ENCODE assay signal across 11 cellular contexts in the genomic region with DNA sequence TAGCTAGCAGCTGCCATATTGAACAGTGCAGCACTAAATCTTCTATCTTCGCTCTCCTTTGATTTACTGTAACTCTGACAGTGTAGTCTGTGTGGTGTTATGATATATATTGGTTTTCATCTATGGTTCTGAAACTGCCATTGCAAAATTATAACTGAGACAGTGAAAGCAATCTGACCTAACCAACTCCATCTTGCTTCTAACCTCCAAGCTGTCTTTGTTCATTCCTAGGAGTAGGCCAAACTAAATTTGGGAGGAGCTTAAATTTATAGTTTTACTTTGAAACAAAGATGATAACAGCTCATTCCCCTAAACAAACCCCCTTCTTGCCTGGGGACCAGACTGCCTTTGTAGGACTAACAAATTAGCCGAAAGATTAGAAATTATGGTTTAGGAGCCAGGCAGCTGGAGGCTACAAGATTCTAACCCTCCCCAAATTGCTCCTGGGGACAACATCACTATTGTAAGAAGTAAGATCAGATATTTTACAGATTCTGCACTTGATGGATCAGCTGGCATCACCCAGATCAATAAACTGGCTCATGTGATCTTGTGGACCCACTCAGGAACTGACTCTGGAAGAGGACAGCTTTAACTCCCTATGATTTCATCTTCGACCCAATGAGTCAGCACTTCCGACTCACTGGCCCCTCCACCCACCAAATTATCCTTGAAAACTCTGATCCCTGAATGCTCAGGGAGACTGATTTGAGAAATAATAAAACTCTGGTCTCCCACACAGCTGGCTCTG. TPM values are rescaled to one million over a fixed set of nuclear protein-coding genes. Genes with fewer than 3 reads are reported as not detected.
DNase-seq lines count a peak whose midpoint lies in the region; ATAC-seq and TF ChIP-seq lines count a peak whose summit lies in the region.
"Had no signal": no experiment of that assay in that cellular context is flagged by ENCODE, and none has a peak within 500 bp of the region (broad histone marks: within the 10 kb centered on the region; RNA-seq: fewer than 3 reads in every experiment).

No MANE protein-coding gene starts in this region.

- POLR2A ChIA-PET in RWPE1 (lab: Yijun Ruan, JAX; ENCODE audit: low non-redundant PET) = no interaction called here

- H3K9me2 ChIP-seq in GM23248 (ENCODE audit: insufficient read depth) = no peaks in the 10 kb centered on the region

- H3K36me3 ChIP-seq in GM23248 (ENCODE audit: low read depth) (no peaks in the 10 kb centered on the region), skeletal muscle tissue (ENCODE audit: control insufficient read depth in 3 of 3, insufficient read depth in 3 of 3, low read length in 3 of 3) (no peaks in the 10 kb centered on the region), WERI-Rb-1 (no peaks in the 10 kb centered on the region)
- H3K36me3 ChIP-seq: tibial artery had no signal

- peak overlapping the region; percentile 80 for H2AFZ ChIP-seq in GM23248

- in situ Hi-C loops in GM23248 (cut with MboI) = no loop called here

- ATAC-seq in GM19035 (IDR thresholded peaks at IDR 0.05; ENCODE audit: unreplicated experiment) (no peak), GM21825 (IDR thresholded peaks at IDR 0.05; ENCODE audit: unreplicated experiment) (no peak)

- no peaks in the 10 kb centered on the region for H3K27me3 ChIP-seq in GM23248 (replicated peaks; ENCODE audit: insufficient read depth)
- H3K27me3 ChIP-seq in skeletal muscle tissue (ENCODE audit: control insufficient read depth in 3 of 3, insufficient read depth in 3 of 3, low read length in 3 of 3) = no peaks in the 10 kb centered on the region
- H3K27me3 ChIP-seq in WERI-Rb-1 (ENCODE audit: insufficient read depth, low read depth, severe bottlenecking) = no peaks in the 10 kb centered on the region
- H3K27me3 ChIP-seq: tibial artery had no signal

- H3K79me2 ChIP-seq in GM23248 (ENCODE audit: insufficient read depth) = no peaks in the 10 kb centered on the region

- H3K4me2 ChIP-seq in GM23248 (ENCODE audit: unreplicated experiment) = peak overlapping the region; percentile 38

- H3K27ac ChIP-seq in GM23248 = peak overlapping the region; percentile 73
- 0 out of 2 replicates have a peak overlapping the region, but pooled peaks have one; percentile 29 for H3K27ac ChIP-seq in RWPE1
- H3K27ac ChIP-seq in skeletal muscle tissue (ENCODE audit: low read depth, low read length) = peak overlapping the region; percentile 57
- H3K27ac ChIP-seq in WERI-Rb-1 = no peak overlapping the region
- H3K27ac ChIP-seq: tibial artery had no signal

- peaks cover 13% of the 10 kb centered on the region for H3K4me1 ChIP-seq in GM23248 (ENCODE audit: insufficient read depth)
- peaks cover 0 to 2% (median 0%) of the 10 kb centered on the region in 3 donors for H3K4me1 ChIP-seq in skeletal muscle tissue (ENCODE audit: control insufficient read depth in 3 of 3, insufficient read depth in 3 of 3, low read length in 3 of 3)
- H3K4me1 ChIP-seq: tibial artery had no signal

- TF ChIP-seq CTCF in RWPE1 (conservative IDR thresholded peaks at IDR 0.05; ENCODE audit: low read depth) = no peak
- no peak for TF ChIP-seq CTCF in WERI-Rb-1 (IDR thresholded peaks at IDR 0.05; ENCODE audit: low read depth, low read length)

- CTCF ChIA-PET in RWPE1 (lab: Yijun Ruan, JAX) = interaction anchor here (0.6 to 0.9 kb wide), 2 partner anchors 122 to 139 kb away, joined by 3 read pairs; no protein-coding TSS in a partner anchor

- no peak overlapping the region for H3K4me3 ChIP-seq in GM23248
- H3K4me3 ChIP-seq in skeletal muscle tissue (ENCODE audit: low read length in 3 of 3) = no peak overlapping the region
- no peak overlapping the region for H3K4me3 ChIP-seq in WERI-Rb-1 (ENCODE audit: low read depth, low read length)
- H3K4me3 ChIP-seq: tibial artery had no signal

- H3K9ac ChIP-seq in GM23248 (peak overlapping the region; percentile 48), skeletal muscle tissue (ENCODE audit: low read depth in 1 of 3, low read length in 3 of 3) (no peak overlapping the region)

- WGBS in GM23248 (ENCODE audit: low coverage in 1 of 2, low lambda C conversion rate in 2 of 2, missing lambda C conversion rate in 2 of 2), 2 experiments = 49% methylated on average over 4 of the region's 4 CpGs

- H3K9me3 ChIP-seq in GM23248 (ENCODE audit: low read depth) (no peaks in the 10 kb centered on the region), skeletal muscle tissue (ENCODE audit: control insufficient read depth in 3 of 3, low read length in 3 of 3) (no peaks in the 10 kb centered on the region), WERI-Rb-1 (ENCODE audit: severe bottlenecking) (no peaks in the 10 kb centered on the region)
- H3K9me3 ChIP-seq: tibial artery had no signal

- peak; percentile 84 for DNase-seq in GM23248
- no peak for DNase-seq in RWPE1 (ENCODE audit: low spot score)
- peak; percentile 79 for DNase-seq in fibroblast of peridontal ligament (ENCODE audit: extremely low read depth)
- DNase-seq in SW 1271 (lab: John Stamatoyannopoulos, UW) = no peak
- no peak for DNase-seq in WERI-Rb-1
- DNase-seq: activated CD4-positive, CD25-positive, alpha-beta regulatory T cell treated with anti-CD3 and anti-CD28 coated beads, Interleukin-2, amount 50 U/mL, for 72 hours; NCI-H1417; tibial artery had no signal

- H4K20me1 ChIP-seq in GM23248 (ENCODE audit: insufficient read depth) = no peaks in the 10 kb centered on the region

- H3F3A ChIP-seq in GM23248 (ENCODE audit: insufficient read depth) = 0 out of 2 replicates have a peak, but pooled peaks cover 5% of the 10 kb centered on the region

RNA-seq across cellular contexts. Expression of a gene that starts 47.0 kb away (rescaled TPM):
- under 0.01 TPM in 1 of 2 replicates, not detected in the other for total RNA-seq in GM23248 (2014; rRNA removed; shearing (Covaris generic))
- not detected in 2 replicates for polyA plus RNA-seq in GM23248 (2016; fragmentation: Nextera tagmentation; extraction: Ambion mirVana)
- not detected for total RNA-seq in skeletal muscle tissue

Comparison
In these comparisons a context has a peak if more than half of its experiments do, and no peak if none do; other contexts are left out.
1. DNase-seq: peak in GM23248 (single experiment) and fibroblast of peridontal ligament (single experiment); none in RWPE1 (single experiment), SW 1271 (0 of 2) and WERI-Rb-1 (single experiment).